ENCODE assay signal across 8 cellular contexts in genomic region chr19:35776102-35776788, GRCh38. TPM values are rescaled to one million over a fixed set of nuclear protein-coding genes. Genes with fewer than 3 reads are reported as not detected.
DNase-seq lines count a peak whose midpoint lies in the region; ATAC-seq and TF ChIP-seq lines count a peak whose summit lies in the region.

No MANE protein-coding gene starts in this region.

- no peak overlapping the region for H3K27ac Mint-ChIP-seq in T-helper 17 cell

- no peaks in the 10 kb centered on the region for H3K27me3 Mint-ChIP-seq in T-helper 17 cell

- TF ChIP-seq CTCF in smooth muscle cell (IDR thresholded peaks at IDR 0.05; ENCODE audit: borderline replicate concordance, insufficient read depth, poor library complexity, severe bottlenecking), result no peak

- H4K20me1 ChIP-seq in smooth muscle cell (ENCODE audit: low read depth), result no peaks in the 10 kb centered on the region

- no peaks in the 10 kb centered on the region for H3F3A ChIP-seq in smooth muscle cell (ENCODE audit: low read depth)

- ATAC-seq in T-helper 17 cell, result no peak
- no peak for ATAC-seq in HG03520 (IDR thresholded peaks at IDR 0.05; ENCODE audit: unreplicated experiment)

- H3K9me3 ChIP-seq in T-helper 17 cell (ENCODE audit: control insufficient read depth, low read length, poor library complexity, severe bottlenecking) (no peaks in the 10 kb centered on the region), smooth muscle cell (replicated peaks; ENCODE audit: low read depth) (no peaks in the 10 kb centered on the region)

- H3K9ac ChIP-seq in smooth muscle cell (ENCODE audit: low read depth), result no peak overlapping the region

- H3K36me3 Mint-ChIP-seq in T-helper 17 cell (ENCODE audit: low read depth), result no peaks in the 10 kb centered on the region

- no peaks in the 10 kb centered on the region for H3K36me3 ChIP-seq in smooth muscle cell (ENCODE audit: low read depth)

- 55% methylated on average over 11 of the region's 13 CpGs for WGBS in smooth muscle cell (ENCODE audit: low lambda C conversion rate)

- H3K4me1 Mint-ChIP-seq in T-helper 17 cell, result peaks cover 22% of the 10 kb centered on the region

- H3K4me3 ChIP-seq in smooth muscle cell, result peak overlapping the region; percentile 83

- H3K27ac ChIP-seq in smooth muscle cell (ENCODE audit: low read depth), result no peak overlapping the region

- peaks cover 6% of the 10 kb centered on the region for H3K4me1 ChIP-seq in smooth muscle cell (ENCODE audit: low read depth)

- no peaks in the 10 kb centered on the region for H3K79me2 ChIP-seq in smooth muscle cell (ENCODE audit: low read depth)

- H3K27me3 ChIP-seq in smooth muscle cell (ENCODE audit: low read depth), result no peaks in the 10 kb centered on the region

- peak in 2 of 3 experiments; percentile 44 to 45 for DNase-seq in NCI-H1417 (lab: John Stamatoyannopoulos, UW)
- DNase-seq in NCI-H1417 treated with DMSO at 0.1 percent for 48 hours (lab: John Stamatoyannopoulos, UW), result no peak
- no peak for DNase-seq in T-helper 17 cell
- DNase-seq in globus pallidus (ENCODE audit: low spot score), result peak; percentile 20
- no peak for DNase-seq in smooth muscle cell (lab: John Stamatoyannopoulos, UW; ENCODE audit: unreplicated experiment)
- DNase-seq in KBM-7, result no peak
- no peak for DNase-seq in OCI-M2 (lab: John Stamatoyannopoulos, UW; ENCODE audit: unreplicated experiment)

- H2AFZ ChIP-seq in smooth muscle cell (ENCODE audit: low read depth), result no peak overlapping the region

- peak overlapping the region; percentile 89 for H3K4me3 Mint-ChIP-seq in T-helper 17 cell

- in situ Hi-C loops in KBM-7 (cut with MboI; ENCODE audit: low pct_unique_long_range_greater_than_20kb, low sequenced_read_pairs), result no loop called here

- H3K4me2 ChIP-seq in smooth muscle cell, result peak overlapping the region; percentile 90

RNA-seq across cellular contexts. Expression of gene ARHGAP33, which starts 0.9 kb away (rescaled TPM):
- total RNA-seq in T-helper 17 cell (10 to 100 TPM; 16.4 to 20.5 TPM), smooth muscle cell (5.3 and 8.2 TPM in 2 replicates)
- polyA plus RNA-seq in smooth muscle cell, result 5.7 and 14.0 TPM in 2 replicates

RNA-seq across cellular contexts. Expression of gene PROSER3, which starts 18.3 kb away (rescaled TPM):
- total RNA-seq in T-helper 17 cell, result 10 to 100 TPM; 36.2 to 36.6 TPM
- 6.1 and 13.7 TPM in 2 replicates for total RNA-seq in smooth muscle cell
- polyA plus RNA-seq in smooth muscle cell, result 24.8 and 32.3 TPM in 2 replicates

RNA-seq across cellular contexts. Expression of gene HSPB6, which starts 19.4 kb away (rescaled TPM):
- not detected for total RNA-seq in T-helper 17 cell
- total RNA-seq in smooth muscle cell, result 19.1 and 20.6 TPM in 2 replicates
- 173 and 254 TPM in 2 replicates for polyA plus RNA-seq in smooth muscle cell

RNA-seq across cellular contexts. Expression of gene LIN37, which starts 27.9 kb away (rescaled TPM):
- total RNA-seq in T-helper 17 cell, result 10 to 100 TPM; 12.6 to 13.6 TPM
- total RNA-seq in smooth muscle cell, result 17.8 and 20.3 TPM in 2 replicates
- 16.4 and 24.2 TPM in 2 replicates for polyA plus RNA-seq in smooth muscle cell

RNA-seq across cellular contexts. Expression of gene PSENEN, which starts 30.8 kb away (rescaled TPM):
- 10 to 100 TPM; 21.2 to 24.9 TPM for total RNA-seq in T-helper 17 cell
- 53.3 and 65.4 TPM in 2 replicates for total RNA-seq in smooth muscle cell
- polyA plus RNA-seq in smooth muscle cell, result 137 and 167 TPM in 2 replicates

Comparison
In these comparisons a context has a peak if more than half of its experiments do, and no peak if none do; other contexts are left out.
1. DNase-seq: peak in NCI-H1417 (2 of 3) and globus pallidus (single experiment); none in NCI-H1417 treated with DMSO at 0.1 percent for 48 hours (single experiment), T-helper 17 cell (0 of 3), smooth muscle cell (single experiment), KBM-7 (single experiment) and OCI-M2 (single experiment).
2. RNA of gene HSPB6, which starts 19.4 kb away (total RNA-seq): 19.1 to 20.6 TPM in smooth muscle cell; not detected in T-helper 17 cell; every median in the first group is over 10 times any median in the second.